Comparison of ENCODE assay signal across 30 cellular contexts in the genomic region with DNA sequence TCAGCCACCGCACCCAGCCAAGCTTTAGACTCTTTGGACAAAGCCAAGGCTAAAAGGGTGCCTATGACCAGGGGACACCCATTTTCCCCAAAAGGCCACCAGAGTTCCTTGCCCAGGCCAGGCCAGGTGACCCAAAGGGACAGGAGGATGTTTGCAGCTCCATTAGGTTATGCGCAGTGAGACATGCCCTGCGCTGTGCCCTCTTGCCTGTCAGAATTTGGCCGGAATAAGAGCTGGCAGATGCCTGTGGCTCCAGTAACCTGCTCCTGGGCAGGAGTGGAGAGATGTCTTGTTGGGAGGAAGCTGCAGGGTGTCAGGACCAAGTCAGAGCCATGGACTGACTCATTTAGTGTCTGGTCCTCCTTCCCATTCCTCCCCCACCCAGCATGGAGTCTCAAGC. TPM values are rescaled to one million over a fixed set of nuclear protein-coding genes. Genes with fewer than 3 reads are reported as not detected.
"Had no signal": no experiment of that assay in that cellular context is flagged by ENCODE, and none has a peak within 500 bp of the region (broad histone marks: within the 10 kb centered on the region; RNA-seq: fewer than 3 reads in every experiment).

No MANE protein-coding gene starts in this region.

- H3K27ac ChIP-seq: ascending aorta, cardiac muscle cell, neutrophil, pancreas, psoas muscle, transverse colon, VCaP had no signal

- H3K4me3 Mint-ChIP-seq: activated CD4-positive, alpha-beta memory T cell treated with anti-CD3 and anti-CD28 coated beads for 36 hours; activated CD4-positive, alpha-beta T cell treated with anti-CD3 and anti-CD28 coated beads, Interleukin-2, amount 10 ng/mL, durations not matched to agents 24 days and 14 days; activated naive CD4-positive, alpha-beta T cell treated with anti-CD3 and anti-CD28 coated beads, Interleukin-2, amount 10 ng/mL, durations not matched to agents 7 days and 5 days; activated naive CD8-positive, alpha-beta T cell treated with anti-CD3 and anti-CD28 coated beads, Interleukin-2, amount 10 ng/mL, durations not matched to agents 7 days and 5 days; activated T-helper 1 cell treated with anti-CD3 and anti-CD28 coated beads, Interleukin-12 subunit alpha, Interleukin-12 subunit beta, Interleukin-2, Interleukin-4 antibody, amounts not matched to agents 30 ng/mL and 10 ng/mL and 1 ng/mL, durations not matched to agents 14 hours and 24 hours and 36 hours; brain; nephron had no signal

- H3K4me1 Mint-ChIP-seq: activated CD4-positive, alpha-beta T cell treated with anti-CD3 and anti-CD28 coated beads, Interleukin-2, amount 10 ng/mL, durations not matched to agents 24 days and 14 days; nephron had no signal

- H3K27me3 ChIP-seq: ascending aorta, cardiac muscle cell, neutrophil, pancreas, transverse colon had no signal

- H3K27ac Mint-ChIP-seq: activated CD4-positive, alpha-beta memory T cell treated with anti-CD3 and anti-CD28 coated beads for 36 hours; activated CD4-positive, alpha-beta T cell treated with anti-CD3 and anti-CD28 coated beads, Interleukin-2, amount 10 ng/mL, durations not matched to agents 24 days and 14 days; activated naive CD4-positive, alpha-beta T cell treated with anti-CD3 and anti-CD28 coated beads, Interleukin-2, amount 10 ng/mL, durations not matched to agents 7 days and 5 days; activated naive CD8-positive, alpha-beta T cell treated with anti-CD3 and anti-CD28 coated beads, Interleukin-2, amount 10 ng/mL, durations not matched to agents 7 days and 5 days; activated T-helper 1 cell treated with anti-CD3 and anti-CD28 coated beads, Interleukin-12 subunit alpha, Interleukin-12 subunit beta, Interleukin-2, Interleukin-4 antibody, amounts not matched to agents 30 ng/mL and 10 ng/mL and 1 ng/mL, durations not matched to agents 14 hours and 24 hours and 36 hours had no signal

- H3K36me3 ChIP-seq: ascending aorta, cardiac muscle cell, neutrophil, pancreas, transverse colon had no signal

- H3K9me3 ChIP-seq: ascending aorta, neutrophil, pancreas, psoas muscle, transverse colon had no signal

- H3K9me3 Mint-ChIP-seq: activated CD4-positive, alpha-beta memory T cell treated with anti-CD3 and anti-CD28 coated beads for 36 hours; activated CD4-positive, alpha-beta T cell treated with anti-CD3 and anti-CD28 coated beads, Interleukin-2, amount 10 ng/mL, durations not matched to agents 24 days and 14 days; activated naive CD4-positive, alpha-beta T cell treated with anti-CD3 and anti-CD28 coated beads, Interleukin-2, amount 10 ng/mL, durations not matched to agents 7 days and 5 days; activated naive CD8-positive, alpha-beta T cell treated with anti-CD3 and anti-CD28 coated beads, Interleukin-2, amount 10 ng/mL, durations not matched to agents 7 days and 5 days; activated T-helper 1 cell treated with anti-CD3 and anti-CD28 coated beads, Interleukin-12 subunit alpha, Interleukin-12 subunit beta, Interleukin-2, Interleukin-4 antibody, amounts not matched to agents 30 ng/mL and 10 ng/mL and 1 ng/mL, durations not matched to agents 14 hours and 24 hours and 36 hours had no signal

- H3K4me1 ChIP-seq: ascending aorta, pancreas, psoas muscle had no signal

- ATAC-seq: pancreas had no signal

- DNase-seq: activated CD4-positive, alpha-beta memory T cell treated with anti-CD3 and anti-CD28 coated beads for 36 hours; activated CD4-positive, alpha-beta T cell treated with anti-CD3 and anti-CD28 coated beads, Interleukin-2, amount 10 ng/mL, durations not matched to agents 24 days and 14 days; activated CD4-positive, CD25-positive, alpha-beta regulatory T cell treated with anti-CD3 and anti-CD28 coated beads, Interleukin-2, amount 50 U/mL, for 72 hours; activated CD8-positive, alpha-beta memory T cell treated with anti-CD3 and anti-CD28 coated beads, Interleukin-2, amount 50 U/mL, for 4 hours; activated gamma-delta T cell; activated naive CD4-positive, alpha-beta T cell treated with anti-CD3 and anti-CD28 coated beads, Interleukin-2, amount 10 ng/mL, durations not matched to agents 7 days and 5 days; activated naive CD8-positive, alpha-beta T cell treated with anti-CD3 and anti-CD28 coated beads, Interleukin-2, amount 10 ng/mL, durations not matched to agents 7 days and 5 days; activated T-cell treated with anti-CD3 and anti-CD28 coated beads, Interleukin-2, amount 50 U/mL, for 1 hour; cerebellar nuclear complex; head of caudate nucleus; hypothalamus; mesendoderm; pancreas; psoas muscle; stimulated activated naive CD4-positive, alpha-beta T cell; transverse colon had no signal

- H3K27me3 Mint-ChIP-seq: activated CD4-positive, alpha-beta memory T cell treated with anti-CD3 and anti-CD28 coated beads for 36 hours; activated CD4-positive, alpha-beta T cell treated with anti-CD3 and anti-CD28 coated beads, Interleukin-2, amount 10 ng/mL, durations not matched to agents 24 days and 14 days had no signal

- H3K4me3 ChIP-seq: ascending aorta, cardiac muscle cell, coronary artery, lung, pancreas, psoas muscle, transverse colon had no signal

RNA-seq across cellular contexts. Expression of gene DNASE1L3, which starts 20.5 kb away (rescaled TPM):
- total RNA-seq: activated CD4-positive, alpha-beta memory T cell treated with anti-CD3 and anti-CD28 coated beads for 36 hours; activated CD4-positive, alpha-beta T cell treated with anti-CD3 and anti-CD28 coated beads, Interleukin-2, amount 10 ng/mL, durations not matched to agents 24 days and 14 days; activated CD8-positive, alpha-beta memory T cell treated with anti-CD3 and anti-CD28 coated beads for 36 hours; activated naive CD8-positive, alpha-beta T cell treated with anti-CD3 and anti-CD28 coated beads, Interleukin-2, amount 10 ng/mL, durations not matched to agents 7 days and 5 days; activated T-helper 1 cell treated with anti-CD3 and anti-CD28 coated beads, Interleukin-12 subunit alpha, Interleukin-12 subunit beta, Interleukin-2, Interleukin-4 antibody, amounts not matched to agents 30 ng/mL and 10 ng/mL and 1 ng/mL, durations not matched to agents 14 hours and 24 hours and 36 hours; fibroblast of lung; fibroblast of villous mesenchyme; kidney epithelial cell; T-helper 1 cell treated with Interleukin-12 subunit alpha and Interleukin-12 subunit beta and Interleukin-4 antibody, amounts not matched to agents 30 ng/mL and 1 ng/mL, for 36 hours had no signal
- polyA plus RNA-seq: fibroblast of lung had no signal
